Comparison of ENCODE assay signal across 8 cellular contexts in genomic region chr20:62641749-62642665, GRCh38. TPM values are rescaled to one million over a fixed set of nuclear protein-coding genes. Genes with fewer than 3 reads are reported as not detected.
A peak's percentile ranks its signal among the peaks of the same experiment; 100 is the strongest.
DNase-seq lines count a peak whose midpoint lies in the region; ATAC-seq, FAIRE-seq and TF ChIP-seq lines count a peak whose summit lies in the region.

A gene with protein sequence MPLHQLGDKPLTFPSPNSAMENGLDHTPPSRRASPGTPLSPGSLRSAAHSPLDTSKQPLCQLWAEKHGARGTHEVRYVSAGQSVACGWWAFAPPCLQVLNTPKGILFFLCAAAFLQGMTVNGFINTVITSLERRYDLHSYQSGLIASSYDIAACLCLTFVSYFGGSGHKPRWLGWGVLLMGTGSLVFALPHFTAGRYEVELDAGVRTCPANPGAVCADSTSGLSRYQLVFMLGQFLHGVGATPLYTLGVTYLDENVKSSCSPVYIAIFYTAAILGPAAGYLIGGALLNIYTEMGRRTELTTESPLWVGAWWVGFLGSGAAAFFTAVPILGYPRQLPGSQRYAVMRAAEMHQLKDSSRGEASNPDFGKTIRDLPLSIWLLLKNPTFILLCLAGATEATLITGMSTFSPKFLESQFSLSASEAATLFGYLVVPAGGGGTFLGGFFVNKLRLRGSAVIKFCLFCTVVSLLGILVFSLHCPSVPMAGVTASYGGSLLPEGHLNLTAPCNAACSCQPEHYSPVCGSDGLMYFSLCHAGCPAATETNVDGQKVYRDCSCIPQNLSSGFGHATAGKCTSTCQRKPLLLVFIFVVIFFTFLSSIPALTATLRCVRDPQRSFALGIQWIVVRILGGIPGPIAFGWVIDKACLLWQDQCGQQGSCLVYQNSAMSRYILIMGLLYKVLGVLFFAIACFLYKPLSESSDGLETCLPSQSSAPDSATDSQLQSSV (plus strand): TSS chr20:62642503. CDS start chr20:62656455, 13,952 bp downstream.

- DNase-seq in Caki2 (ENCODE audit: low read depth) (peak; percentile 91), RWPE2 (ENCODE audit: low spot score) (no peak), frontal cortex (ENCODE audit: low spot score in 2 of 2) (peak; percentile 81 to 89), occipital lobe (lab: John Stamatoyannopoulos, UW) (peak; percentile 77), thyroid gland (peak; percentile 57 to 67)
- DNase-seq in activated effector memory CD4-positive, alpha-beta T cell treated with anti-CD3 and anti-CD28 coated beads, Interleukin-2, amount 50 U/mL, for 16 hours: peak; percentile 95

- H3K27me3 ChIP-seq in KMS-11 (ENCODE audit: insufficient read depth, low read depth) (peaks cover 27% of the 10 kb centered on the region), RWPE2 (ENCODE audit: insufficient read depth, poor library complexity, severe bottlenecking) (peaks cover 5% of the 10 kb centered on the region), thyroid gland (peaks cover 9% of the 10 kb centered on the region)

- H3K27ac ChIP-seq in KMS-11 (peak within 1 kb of the TSS; percentile 37), RWPE2 (ENCODE audit: poor library complexity, severe bottlenecking) (no peak within 1 kb of the TSS), thyroid gland (peak within 1 kb of the TSS in 2 of 3 donors; percentile 17 to 50)

- H4K20me1 ChIP-seq in KMS-11 (ENCODE audit: insufficient read depth): 0 out of 2 replicates have a peak, but pooled peaks cover 9% of the 10 kb centered on the region

- TF ChIP-seq CTCF in KMS-11 (conservative IDR thresholded peaks at IDR 0.05; ENCODE audit: low read depth, low read length): no peak
- no peak for TF ChIP-seq CTCF in RWPE2 (IDR thresholded peaks at IDR 0.05; ENCODE audit: poor library complexity, severe bottlenecking)
- TF ChIP-seq CTCF in thyroid gland (IDR thresholded peaks at IDR 0.05): no peak

- no peak within 1 kb of the TSS for H3K4me3 ChIP-seq in KMS-11 (IDR thresholded peaks at IDR 0.05; ENCODE audit: insufficient read depth, low read depth, low read length)
- H3K4me3 ChIP-seq in RWPE2 (ENCODE audit: severe bottlenecking): peak within 1 kb of the TSS; percentile 47
- H3K4me3 ChIP-seq in thyroid gland (replicated peaks in 1 of 3): peak within 1 kb of the TSS in 1 of 3 donors; percentile 37

- peak within 1 kb of the TSS; percentile 79 for H2AFZ ChIP-seq in KMS-11 (ENCODE audit: low read depth)

- intact Hi-C loops in thyroid gland (cut with DNase I): no loop called here

- peak in 1 of 2 donors; percentile 60 for TF ChIP-seq POLR2A in thyroid gland (IDR thresholded peaks at IDR 0.05)

- ATAC-seq in GM21528 (IDR thresholded peaks at IDR 0.05; ENCODE audit: low FRiP score, unreplicated experiment) (peak; percentile 68), RWPE2 (ENCODE audit: low read depth) (peak; percentile 68)

- H3K4me2 ChIP-seq in KMS-11: peak within 1 kb of the TSS; percentile 94

- WGBS in thyroid gland, 2 donors: 11 to 13% methylated on average over 11 to 16 of the region's 100 CpGs

- no peak for FAIRE-seq in frontal cortex (lab: Jason Lieb, UNC)

- H3K36me3 ChIP-seq in KMS-11 (ENCODE audit: insufficient read depth) (no peaks in the 10 kb centered on the region), RWPE2 (ENCODE audit: low read depth) (no peaks in the 10 kb centered on the region), thyroid gland (no peaks in the 10 kb centered on the region)

- H3K4me1 ChIP-seq in KMS-11 (ENCODE audit: low read depth, poor library complexity, severe bottlenecking) (peaks cover 40% of the 10 kb centered on the region), RWPE2 (ENCODE audit: insufficient read depth, poor library complexity, severe bottlenecking) (no peaks in the 10 kb centered on the region), thyroid gland (peaks cover 16 to 19% of the 10 kb centered on the region in 2 donors)

- peak within 1 kb of the TSS; percentile 80 for H3K9ac ChIP-seq in KMS-11

- in situ Hi-C loops in Caki2 (cut with HindIII; ENCODE audit: low pct_unique_long_range_greater_than_20kb, low sequenced_read_pairs): no loop called here

- H3K9me3 ChIP-seq in RWPE2 (ENCODE audit: severe bottlenecking) (no peaks in the 10 kb centered on the region), thyroid gland (no peaks in the 10 kb centered on the region)

- H3K79me2 ChIP-seq in KMS-11 (ENCODE audit: insufficient read depth, low read depth): peaks cover 42% of the 10 kb centered on the region

RNA-seq across cellular contexts. Expression of the gene that starts here (rescaled TPM):
- total RNA-seq in Caki2 (2014; rRNA removed; shearing (Covaris generic); ENCODE audit: low replicate concordance): 65.5 and 77.6 TPM in 2 replicates
- total RNA-seq in frontal cortex (1.6 TPM), occipital lobe (1.6 TPM), thyroid gland (10 to 100 TPM in 1 of 4 donors, 1 to 10 TPM in 3; 5.3 to 18.3 (median 6.7) TPM)
